17 cellular contexts compared by ENCODE assay signal in genomic region chr3:172054115-172054764, GRCh38. TPM values are rescaled to one million over a fixed set of nuclear protein-coding genes. Genes with fewer than 3 reads are reported as not detected.
A peak's percentile ranks its signal among the peaks of the same experiment; 100 is the strongest.
DNase-seq lines count a peak whose midpoint lies in the region; ATAC-seq and TF ChIP-seq lines count a peak whose summit lies in the region.
"Had no signal": no experiment of that assay in that cellular context is flagged by ENCODE, and none has a peak within 500 bp of the region (broad histone marks: within the 10 kb centered on the region; RNA-seq: fewer than 3 reads in every experiment).

No MANE protein-coding gene starts in this region.

- POLR2A ChIA-PET in CD4-positive, alpha-beta T cell (lab: Charles Lee), result no interaction called here

- H3K9ac ChIP-seq in KMS-11, result no peak overlapping the region
- H3K9ac ChIP-seq: BLaER1 had no signal

- H3K36me3 Mint-ChIP-seq in CD4-positive, alpha-beta T cell (ENCODE audit: low read depth), result peaks cover 36% of the 10 kb centered on the region
- peaks cover 21% of the 10 kb centered on the region for H3K36me3 Mint-ChIP-seq in endothelial cell (ENCODE audit: low read depth, unreplicated experiment)
- H3K36me3 Mint-ChIP-seq in mesothelial cell of epicardium, result peaks cover 24% of the 10 kb centered on the region

- no peak for TF ChIP-seq CTCF in CD4-positive, alpha-beta T cell (IDR thresholded peaks at IDR 0.05)
- TF ChIP-seq CTCF in KMS-11 (conservative IDR thresholded peaks at IDR 0.05; ENCODE audit: low read depth, low read length), result no peak
- no peak for TF ChIP-seq CTCF in endothelial cell (IDR thresholded peaks at IDR 0.05; ENCODE audit: unreplicated experiment)
- no peak for TF ChIP-seq CTCF in psoas muscle (IDR thresholded peaks at IDR 0.05)
- TF ChIP-seq CTCF in mesothelial cell of epicardium (IDR thresholded peaks at IDR 0.05; ENCODE audit: unreplicated experiment), result no peak

- no peak for ATAC-seq in CD4-positive, alpha-beta T cell (ENCODE audit: poor library complexity)
- ATAC-seq in psoas muscle, result peak; percentile 52 to 87 (median 70)
- ATAC-seq: PC-3 had no signal

- H3K4me1 ChIP-seq in KMS-11 (ENCODE audit: low read depth, poor library complexity, severe bottlenecking) (peaks cover 61% of the 10 kb centered on the region), psoas muscle (peaks cover 60% of the 10 kb centered on the region)

- H3K4me3 Mint-ChIP-seq in CD4-positive, alpha-beta T cell, result no peak overlapping the region
- H3K4me3 Mint-ChIP-seq in endothelial cell (ENCODE audit: unreplicated experiment), result no peak overlapping the region
- no peak overlapping the region for H3K4me3 Mint-ChIP-seq in mesothelial cell of epicardium

- H3K4me1 Mint-ChIP-seq in CD4-positive, alpha-beta T cell (ENCODE audit: low read depth), result peaks cover 44% of the 10 kb centered on the region
- H3K4me1 Mint-ChIP-seq in endothelial cell (ENCODE audit: unreplicated experiment) (peaks cover 45% of the 10 kb centered on the region), mesothelial cell of epicardium (peaks cover 28% of the 10 kb centered on the region)

- intact Hi-C loops in CD4-positive, alpha-beta T cell (cut with DNase I, micrococcal nuclease), result no loop called here
- intact Hi-C loops in psoas muscle (cut with DNase I), result no loop called here

- CTCF ChIA-PET in CD4-positive, alpha-beta T cell (lab: Charles Lee), result interaction anchor here (0.6 kb wide), 1 partner anchor 1137 kb away, joined by 3 read pairs; no protein-coding TSS in a partner anchor

- no peaks in the 10 kb centered on the region for H3K27me3 ChIP-seq in CD4-positive, alpha-beta T cell (ENCODE audit: control insufficient read depth, insufficient read depth, low read length)
- H3K27me3 ChIP-seq in KMS-11 (ENCODE audit: insufficient read depth, low read depth), result no peaks in the 10 kb centered on the region
- no peaks in the 10 kb centered on the region for H3K27me3 ChIP-seq in psoas muscle (ENCODE audit: insufficient read depth in 3 of 3, low read length in 2 of 3)
- H3K27me3 ChIP-seq: BLaER1, MG63 had no signal

- H3K4me3 ChIP-seq in KMS-11 (IDR thresholded peaks at IDR 0.05; ENCODE audit: insufficient read depth, low read depth, low read length) (no peak overlapping the region), psoas muscle (no peak overlapping the region)
- H3K4me3 ChIP-seq: BLaER1, MG63 had no signal

- DNase-seq in CD4-positive, alpha-beta T cell, result no peak
- no peak for DNase-seq in endothelial cell (ENCODE audit: low spot score)
- DNase-seq in psoas muscle, result no peak
- DNase-seq in activated CD8-positive, alpha-beta memory T cell treated with anti-CD3 and anti-CD28 coated beads, Interleukin-2, amount 50 U/mL, for 4 hours, result no peak
- no peak for DNase-seq in EL
- DNase-seq in mesothelial cell of epicardium (ENCODE audit: low spot score in 2 of 2, unreplicated experiment in 2 of 2), result no peak
- DNase-seq: activated gamma-delta T cell treated with Interleukin-2 at 50 U/mL for 16 hours, DND-41, hypothalamus, MG63, NCI-H2029, NCI-H526, PC-3, SW 1271, WERI-Rb-1 had no signal

- H4K20me1 ChIP-seq in KMS-11 (ENCODE audit: insufficient read depth), result peaks cover 31% of the 10 kb centered on the region

- peak overlapping the region; percentile 6 for H3K27ac Mint-ChIP-seq in CD4-positive, alpha-beta T cell
- H3K27ac Mint-ChIP-seq in endothelial cell (ENCODE audit: unreplicated experiment) (peak overlapping the region; percentile 75), mesothelial cell of epicardium (no peak overlapping the region)

- H3K79me2 ChIP-seq in KMS-11 (ENCODE audit: insufficient read depth, low read depth), result peaks cover 100% of the 10 kb centered on the region

- no peaks in the 10 kb centered on the region for H3K27me3 Mint-ChIP-seq in CD4-positive, alpha-beta T cell
- no peaks in the 10 kb centered on the region for H3K27me3 Mint-ChIP-seq in endothelial cell (ENCODE audit: unreplicated experiment)
- H3K27me3 Mint-ChIP-seq in mesothelial cell of epicardium (ENCODE audit: low read depth), result no peaks in the 10 kb centered on the region

- H2AFZ ChIP-seq in KMS-11 (ENCODE audit: low read depth), result no peak overlapping the region

- H3K9me3 ChIP-seq in CD4-positive, alpha-beta T cell (ENCODE audit: control insufficient read depth, low read length), result no peaks in the 10 kb centered on the region
- H3K9me3 ChIP-seq in psoas muscle, result no peaks in the 10 kb centered on the region
- H3K9me3 ChIP-seq: BLaER1, MG63 had no signal

- no peaks in the 10 kb centered on the region for H3K9me3 Mint-ChIP-seq in CD4-positive, alpha-beta T cell
- H3K9me3 Mint-ChIP-seq in endothelial cell (ENCODE audit: unreplicated experiment), result no peaks in the 10 kb centered on the region
- no peaks in the 10 kb centered on the region for H3K9me3 Mint-ChIP-seq in mesothelial cell of epicardium

- H3K36me3 ChIP-seq in KMS-11 (ENCODE audit: insufficient read depth) (0 out of 2 replicates have a peak, but pooled peaks cover 2% of the 10 kb centered on the region), psoas muscle (ENCODE audit: insufficient read depth in 1 of 2, low read depth in 1 of 2) (peaks cover 0 to 36% of the 10 kb centered on the region in 2 donors)
- H3K36me3 ChIP-seq: WERI-Rb-1 had no signal

- peak overlapping the region; percentile 3; the same call in 1 of the 2 replicates for H3K4me2 ChIP-seq in KMS-11

- H3K27ac ChIP-seq in CD4-positive, alpha-beta T cell (ENCODE audit: low read depth, low read length), result no peak overlapping the region
- H3K27ac ChIP-seq in KMS-11, result no peak overlapping the region; the same call in 1 of the 2 replicates
- H3K27ac ChIP-seq in psoas muscle, result peak overlapping the region; percentile 20
- H3K27ac ChIP-seq: BLaER1, WERI-Rb-1 had no signal

- 27 to 52% (median 37%) methylated on average over 6 of the region's 6 CpGs for WGBS in psoas muscle, 3 donors

RNA-seq across cellular contexts. Expression of gene FNDC3B, which starts 14.9 kb away (rescaled TPM):
- 10 to 100 TPM; 26.1 to 28.7 TPM for total RNA-seq in CD4-positive, alpha-beta T cell
- total RNA-seq in endothelial cell (ENCODE audit: unreplicated experiment), result 204 TPM
- 100 to 1,000 TPM in 1 of 4 donors, 10 to 100 TPM in 3; 50.8 to 133 (median 74.1) TPM for total RNA-seq in psoas muscle
- 10 to 100 TPM; 12.4 to 30.8 (median 19.4) TPM for polyA plus RNA-seq in psoas muscle
- 123 to 131 TPM (median 123 TPM) in 3 replicates for total RNA-seq in mesothelial cell of epicardium
